Comparison of ENCODE assay signal across 1 cellular context in genomic region chr6:140071601-140072062, GRCh38.
TF ChIP-seq lines count a peak whose summit lies in the region.

No MANE protein-coding gene starts in this region.

TF ChIP-seq in GM12878, 131 proteins besides CTCF, POLR2A, EP300 and RAD21 (continued from another document):
- TF ChIP-seq SIN3A (IDR thresholded peaks at IDR 0.05; ENCODE audit: low read depth, low read length), result no peak
- TF ChIP-seq POLR2AphosphoS2 (IDR thresholded peaks at IDR 0.05; ENCODE audit: low read depth, low read length), result no peak
- peak; percentile 34 for TF ChIP-seq MEF2B (IDR thresholded peaks at IDR 0.05; ENCODE audit: partially characterized antibody, poor library complexity, severe bottlenecking)
- peak; percentile 38; the same call in 1 of the 2 replicates for TF ChIP-seq RUNX3 (IDR thresholded peaks at IDR 0.05; ENCODE audit: low read length)
- peak; percentile 29; the same call in 1 of the 2 replicates for TF ChIP-seq ATF7 (IDR thresholded peaks at IDR 0.05; ENCODE audit: low read depth)
- no peak for TF ChIP-seq SREBF2 (IDR thresholded peaks at IDR 0.05; ENCODE audit: low read length)
- TF ChIP-seq PML (IDR thresholded peaks at IDR 0.05; ENCODE audit: low read length), result no peak
- no peak for TF ChIP-seq CBX3 (IDR thresholded peaks at IDR 0.05; ENCODE audit: borderline replicate concordance, low read depth)
- no peak for TF ChIP-seq SMAD5 (IDR thresholded peaks at IDR 0.05; ENCODE audit: low read depth)
- TF ChIP-seq TCF12 (IDR thresholded peaks at IDR 0.05; ENCODE audit: low read depth, low read length), result no peak
- peak; percentile 16 for TF ChIP-seq CUX1 (IDR thresholded peaks at IDR 0.05; ENCODE audit: insufficient replicate concordance, low read depth, low read length)
- TF ChIP-seq JUND (IDR thresholded peaks at IDR 0.05; ENCODE audit: low read depth, low read length), result no peak
- TF ChIP-seq CREM (IDR thresholded peaks at IDR 0.05; ENCODE audit: low read depth), result no peak
- peak; percentile 40; the same call in 1 of the 2 replicates for TF ChIP-seq JUNB (IDR thresholded peaks at IDR 0.05)
- no peak for TF ChIP-seq ZBTB4 (CRISPR knock-in tag; IDR thresholded peaks at IDR 0.05)
- peak; percentile 32; the same call in 1 of the 2 replicates for TF ChIP-seq NR2F1 (conservative IDR thresholded peaks at IDR 0.05)
